ENCODE assay signal across 27 cellular contexts in the genomic region with DNA sequence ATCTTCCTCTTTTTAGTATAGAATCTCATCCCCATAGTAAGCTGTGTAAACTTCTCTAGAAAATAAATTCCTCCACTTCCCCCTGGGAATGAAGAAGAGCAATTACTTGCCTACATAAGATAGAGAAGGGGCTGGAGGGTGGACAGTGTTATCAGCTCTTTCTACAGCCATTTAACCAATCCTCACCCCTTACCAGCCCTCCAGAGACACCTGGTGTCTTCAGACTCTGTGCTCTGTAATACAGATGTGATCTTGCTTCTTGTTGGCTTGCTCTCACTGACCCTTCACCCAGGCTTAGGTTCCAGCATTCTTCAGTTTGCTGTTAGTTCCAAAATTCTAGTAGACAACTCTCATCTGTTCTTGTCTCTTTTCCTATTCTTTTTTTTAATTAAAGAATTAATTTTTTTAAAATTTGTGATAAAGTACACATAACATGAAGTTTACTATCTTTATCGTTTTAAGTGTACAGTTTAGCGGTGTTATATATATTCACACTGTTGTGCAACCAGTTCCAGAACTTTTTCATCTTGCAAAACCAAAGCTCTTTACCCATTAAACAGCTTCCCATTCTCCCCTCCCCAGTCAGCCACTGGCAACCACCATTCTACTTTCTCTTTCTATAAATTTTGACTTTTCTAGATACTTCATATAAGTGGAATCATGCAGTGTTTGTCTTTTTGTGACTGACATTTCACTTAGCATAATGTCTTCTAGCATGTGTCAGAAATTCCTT. TPM values are rescaled to one million over a fixed set of nuclear protein-coding genes. Genes with fewer than 3 reads are reported as not detected.
"Had no signal": no experiment of that assay in that cellular context is flagged by ENCODE, and none has a peak within 500 bp of the region (broad histone marks: within the 10 kb centered on the region; RNA-seq: fewer than 3 reads in every experiment).

No MANE protein-coding gene starts in this region.

- H3K4me1 ChIP-seq: body of pancreas, colonic mucosa, testis had no signal

- H3K27ac ChIP-seq: body of pancreas, colonic mucosa, dorsolateral prefrontal cortex, testis, transverse colon, VCaP had no signal

- H3K9me3 ChIP-seq: body of pancreas, colonic mucosa, testis, transverse colon had no signal

- H3K4me3 Mint-ChIP-seq: activated naive CD8-positive, alpha-beta T cell; immature natural killer cell; nephron had no signal

- DNase-seq: activated CD4-positive, alpha-beta T cell treated with anti-CD3 and anti-CD28 coated beads for 4 hours; activated CD4-positive, alpha-beta T cell treated with anti-CD3 and anti-CD28 coated beads, Interleukin-2, amount 50 U/mL, for 48 hours; activated CD8-positive, alpha-beta memory T cell treated with anti-CD3 and anti-CD28 coated beads for 24 hours; activated effector memory CD4-positive, alpha-beta T cell treated with Interleukin-2 at 50 U/mL for 16 hours; activated naive CD4-positive, alpha-beta T cell treated with Interleukin-2 at 50 U/mL for 16 hours; anterior cingulate cortex; body of pancreas; cerebellar nuclear complex; colonic mucosa; dorsolateral prefrontal cortex; effector memory CD4-positive, alpha-beta T cell; foreskin fibroblast; head of caudate nucleus; hypothalamus; immature natural killer cell; kidney; left colon; mammary epithelial cell; posterior cingulate gyrus; right cardiac atrium; spleen; stimulated activated naive CD4-positive, alpha-beta T cell treated with Interleukin-2 at 50 U/mL for 16 hours; testis; transverse colon had no signal

- H3K4me1 Mint-ChIP-seq: immature natural killer cell, nephron had no signal

- H3K4me3 ChIP-seq: body of pancreas, colonic mucosa, dorsolateral prefrontal cortex, spleen, testis, transverse colon had no signal

- H3K27ac Mint-ChIP-seq: activated naive CD8-positive, alpha-beta T cell; immature natural killer cell; nephron had no signal

- H3K36me3 ChIP-seq: colonic mucosa, spleen, transverse colon had no signal

- ATAC-seq: body of pancreas, left colon, right cardiac atrium had no signal

- H3K27me3 Mint-ChIP-seq: activated naive CD8-positive, alpha-beta T cell had no signal

- H3K27me3 ChIP-seq: body of pancreas, colonic mucosa, dorsolateral prefrontal cortex, spleen, testis, transverse colon had no signal

RNA-seq across cellular contexts. Expression of gene PRKAR2B, which starts 6.5 kb away (rescaled TPM):
- polyA plus RNA-seq: mammary epithelial cell had no signal
